Comparison of ENCODE assay signal across 12 cellular contexts in the genomic region with DNA sequence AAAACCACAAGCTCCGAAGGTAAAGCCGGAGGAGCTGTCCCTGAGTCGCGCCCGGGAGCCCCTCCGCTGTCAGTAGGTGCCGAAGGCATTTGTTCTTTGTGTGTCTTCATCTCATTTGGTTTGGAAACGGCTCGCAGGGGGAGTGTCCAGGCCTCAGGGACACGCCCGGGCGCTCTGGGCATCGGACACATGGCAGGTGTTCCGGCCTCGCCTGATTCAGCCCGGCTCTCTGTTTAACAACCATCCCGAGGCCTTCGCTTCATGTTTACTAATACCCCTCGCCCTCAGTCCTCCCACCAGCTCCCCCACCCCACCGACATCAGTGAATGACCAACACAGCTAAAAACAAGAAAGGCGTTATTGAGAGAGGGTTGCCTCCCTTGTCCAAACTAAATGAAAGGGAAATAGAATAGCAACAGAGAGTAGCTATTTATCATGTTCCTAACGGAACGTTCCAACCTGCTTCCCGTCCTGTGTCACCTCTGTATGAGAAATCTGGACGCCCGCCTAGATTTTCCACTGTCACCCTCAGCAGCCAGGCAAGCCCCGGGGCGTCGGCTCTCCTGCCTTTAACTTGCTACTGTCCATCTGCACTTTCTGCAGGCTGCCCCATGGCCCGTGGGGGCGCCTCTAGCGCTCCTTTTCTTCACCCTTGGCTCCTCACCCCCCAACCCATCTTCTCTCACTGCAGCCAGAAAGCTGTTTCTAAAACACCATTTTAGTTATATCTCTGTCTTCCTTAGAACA.
DNase-seq lines count a peak whose midpoint lies in the region; ATAC-seq, FAIRE-seq and TF ChIP-seq lines count a peak whose summit lies in the region.
"Had no signal": no experiment of that assay in that cellular context is flagged by ENCODE, and none has a peak within 500 bp of the region (broad histone marks: within the 10 kb centered on the region; RNA-seq: fewer than 3 reads in every experiment).

No MANE protein-coding gene starts in this region.

- H3K36me3 ChIP-seq in GM23338 (ENCODE audit: insufficient read depth) (no peaks in the 10 kb centered on the region), smooth muscle cell (ENCODE audit: low read depth) (no peaks in the 10 kb centered on the region)

- no peaks in the 10 kb centered on the region for H3K9me3 ChIP-seq in smooth muscle cell (replicated peaks; ENCODE audit: low read depth)

- H3K36me3 Mint-ChIP-seq in GM23338 (ENCODE audit: low read depth) = no peaks in the 10 kb centered on the region
- H3K36me3 Mint-ChIP-seq: CD14-positive monocyte had no signal

- peak; percentile 10 to 24; a peak in 2 of 4 replicates for TF ChIP-seq CTCF in GM23338 (conservative IDR thresholded peaks at IDR 0.05; ENCODE audit: low read depth in 2 of 2)
- TF ChIP-seq CTCF in VCaP (conservative IDR thresholded peaks at IDR 0.05) = no peak
- TF ChIP-seq CTCF in smooth muscle cell (IDR thresholded peaks at IDR 0.05; ENCODE audit: borderline replicate concordance, insufficient read depth, poor library complexity, severe bottlenecking) = no peak

- no peak overlapping the region; the same call in 2 of the 3 replicates for H3K4me3 Mint-ChIP-seq in GM23338
- H3K4me3 Mint-ChIP-seq: activated CD4-positive, alpha-beta T cell treated with anti-CD3 and anti-CD28 coated beads, Interleukin-2, amount 10 ng/mL, durations not matched to agents 24 days and 14 days had no signal

- peaks cover 37% of the 10 kb centered on the region for H3K4me1 Mint-ChIP-seq in GM23338
- H3K4me1 Mint-ChIP-seq: activated CD4-positive, alpha-beta T cell treated with anti-CD3 and anti-CD28 coated beads, Interleukin-2, amount 10 ng/mL, durations not matched to agents 24 days and 14 days had no signal

- peak overlapping the region; percentile 100 for H2AFZ ChIP-seq in GM23338
- H2AFZ ChIP-seq in smooth muscle cell (ENCODE audit: low read depth) = no peak overlapping the region

- H3K4me2 ChIP-seq in GM23338 = peak overlapping the region; percentile 78
- no peak overlapping the region for H3K4me2 ChIP-seq in smooth muscle cell

- H3K79me2 ChIP-seq in GM23338 (replicated peaks; ENCODE audit: insufficient read depth) (no peaks in the 10 kb centered on the region), smooth muscle cell (ENCODE audit: low read depth) (no peaks in the 10 kb centered on the region)

- H3K27me3 Mint-ChIP-seq in GM23338 (ENCODE audit: insufficient read depth, low read depth, poor library complexity) = peaks cover 15% of the 10 kb centered on the region

- H3K27me3 ChIP-seq in GM23338 (ENCODE audit: insufficient read depth) (no peaks in the 10 kb centered on the region), smooth muscle cell (ENCODE audit: low read depth) (no peaks in the 10 kb centered on the region)

- H3K27ac Mint-ChIP-seq in GM23338 = no peak overlapping the region
- H3K27ac Mint-ChIP-seq: activated CD4-positive, alpha-beta T cell treated with anti-CD3 and anti-CD28 coated beads, Interleukin-2, amount 10 ng/mL, durations not matched to agents 24 days and 14 days had no signal

- H3K4me1 ChIP-seq in GM23338 (ENCODE audit: insufficient read depth) = peaks cover 42% of the 10 kb centered on the region
- peaks cover 27% of the 10 kb centered on the region for H3K4me1 ChIP-seq in smooth muscle cell (ENCODE audit: low read depth)

- H3F3A ChIP-seq in GM23338 (replicated peaks; ENCODE audit: low read depth) = peaks cover 22% of the 10 kb centered on the region
- no peaks in the 10 kb centered on the region for H3F3A ChIP-seq in smooth muscle cell (ENCODE audit: low read depth)

- peak; percentile 33 for DNase-seq in GM23338 (ENCODE audit: low spot score)
- DNase-seq in left colon = peak; percentile 68 to 72
- peak; percentile 60 for DNase-seq in putamen (ENCODE audit: low spot score)
- DNase-seq in stimulated activated naive CD4-positive, alpha-beta T cell (lab: John Stamatoyannopoulos, UW) = no peak
- no peak for DNase-seq in H54 (ENCODE audit: insufficient read length, low spot score)
- DNase-seq in activated CD8-positive, alpha-beta memory T cell treated with anti-CD3 and anti-CD28 coated beads, Interleukin-2, amount 50 U/mL, for 48 hours = no peak
- no peak for DNase-seq in smooth muscle cell (lab: John Stamatoyannopoulos, UW; ENCODE audit: unreplicated experiment)
- DNase-seq: activated CD4-positive, alpha-beta T cell treated with anti-CD3 and anti-CD28 coated beads, Interleukin-2, amount 10 ng/mL, durations not matched to agents 24 days and 14 days; NCI-H2029 treated with DMSO at 0.1 percent for 48 hours; stimulated activated CD4-positive, alpha-beta T cell treated with anti-CD3 and anti-CD28 coated beads, Interleukin-4, amount 100 ng/mL, for 4 hours had no signal

- H3K9ac ChIP-seq in smooth muscle cell (ENCODE audit: low read depth) = no peak overlapping the region

- no peaks in the 10 kb centered on the region for H3K9me3 Mint-ChIP-seq in GM23338
- H3K9me3 Mint-ChIP-seq: activated CD4-positive, alpha-beta T cell treated with anti-CD3 and anti-CD28 coated beads, Interleukin-2, amount 10 ng/mL, durations not matched to agents 24 days and 14 days had no signal

- H3K27ac ChIP-seq in GM23338 (ENCODE audit: low read depth) = no peak overlapping the region
- H3K27ac ChIP-seq in VCaP = peak overlapping the region; percentile 68
- no peak overlapping the region for H3K27ac ChIP-seq in smooth muscle cell (ENCODE audit: low read depth)

- no peak for TF ChIP-seq POLR2A in H54 (IDR thresholded peaks at IDR 0.05; ENCODE audit: low read depth, low read length)

- FAIRE-seq in H54 (lab: Jason Lieb, UNC) = no peak

- WGBS in smooth muscle cell (ENCODE audit: low lambda C conversion rate) = 92% methylated on average over 32 of the region's 32 CpGs

- 0 out of 2 replicates have a peak, but pooled peaks cover 19% of the 10 kb centered on the region for H3K9me2 ChIP-seq in GM23338 (ENCODE audit: insufficient read depth)

- peak; percentile 15 for ATAC-seq in GM23338
- peak; percentile 77 for ATAC-seq in left colon

- H4K20me1 ChIP-seq in GM23338 (replicated peaks; ENCODE audit: insufficient read depth) (no peaks in the 10 kb centered on the region), smooth muscle cell (ENCODE audit: low read depth) (no peaks in the 10 kb centered on the region)

- intact Hi-C loops in left colon (cut with DNase I, micrococcal nuclease) = no loop called here

- 0 out of 2 replicates have a peak overlapping the region, but pooled peaks have one; percentile 46 for H3K4me3 ChIP-seq in GM23338
- no peak overlapping the region for H3K4me3 ChIP-seq in smooth muscle cell

TF ChIP-seq in GM23338, 12 proteins besides CTCF, POLR2A, EP300 and RAD21 (continues in another document):
- no peak for TF ChIP-seq ZNF331 (CRISPR knock-in tag; IDR thresholded peaks at IDR 0.05; ENCODE audit: low read depth)
- no peak for TF ChIP-seq JUNB (IDR thresholded peaks at IDR 0.05; ENCODE audit: unreplicated experiment)
- TF ChIP-seq ZNF114 (CRISPR knock-in tag; IDR thresholded peaks at IDR 0.05) = no peak
- no peak for TF ChIP-seq STAT1 (IDR thresholded peaks at IDR 0.05; ENCODE audit: unreplicated experiment)

Comparison
In these comparisons a context has a peak if more than half of its experiments do, and no peak if none do; other contexts are left out.
1. DNase-seq: peak in GM23338 (single experiment), left colon (2 of 2) and putamen (single experiment); none in stimulated activated naive CD4-positive, alpha-beta T cell (0 of 6), H54 (single experiment), activated CD8-positive, alpha-beta memory T cell treated with anti-CD3 and anti-CD28 coated beads, Interleukin-2, amount 50 U/mL, for 48 hours (single experiment) and smooth muscle cell (single experiment).
2. CTCF ChIP-seq: peak in GM23338 (2 of 2); none in VCaP (single experiment) and smooth muscle cell (single experiment).